Comparison of ENCODE assay signal across 22 cellular contexts in the genomic region with DNA sequence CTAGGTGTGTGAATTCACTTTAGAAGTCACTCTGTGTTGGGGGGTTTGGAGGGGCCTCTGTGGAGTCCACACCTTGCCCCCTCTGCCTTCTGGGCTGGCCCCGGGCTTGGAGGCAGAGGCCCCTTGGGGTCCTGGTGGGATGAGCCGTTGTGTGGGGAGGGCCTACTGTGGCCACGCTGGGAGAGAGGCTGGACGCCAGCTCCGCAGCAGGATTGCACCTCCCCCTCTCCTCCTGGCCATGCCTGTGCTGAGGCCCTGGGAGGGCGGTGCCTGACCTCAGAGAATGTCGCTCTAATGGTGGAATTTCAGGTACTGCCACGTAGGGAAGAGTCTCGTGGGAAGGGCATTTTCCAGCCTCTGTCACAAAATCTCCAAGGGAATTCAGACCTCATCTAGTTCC.
"Had no signal": no experiment of that assay in that cellular context is flagged by ENCODE, and none has a peak within 500 bp of the region (broad histone marks: within the 10 kb centered on the region; RNA-seq: fewer than 3 reads in every experiment).

No MANE protein-coding gene starts in this region.

- ATAC-seq: esophagus mucosa, gastroesophageal sphincter, left colon had no signal

- H3K9me3 ChIP-seq: gastroesophageal sphincter, heart right ventricle, right atrium auricular region, tibial nerve, vagina had no signal

- H3K4me3 ChIP-seq: gastroesophageal sphincter, heart right ventricle, right atrium auricular region, skin epidermis, tibial nerve, vagina had no signal

- H3K36me3 ChIP-seq: brain microvascular endothelial cell, right atrium auricular region had no signal

- DNase-seq: activated CD4-positive, alpha-beta T cell treated with anti-CD3 and anti-CD28 coated beads, Interleukin-2, amount 50 U/mL, for 1 hour; activated CD4-positive, CD25-positive, alpha-beta regulatory T cell treated with anti-CD3 and anti-CD28 coated beads, Interleukin-2, amount 50 U/mL, for 72 hours; activated CD8-positive, alpha-beta memory T cell treated with anti-CD3 and anti-CD28 coated beads for 24 hours; activated CD8-positive, alpha-beta memory T cell treated with anti-CD3 and anti-CD28 coated beads, Interleukin-2, amount 50 U/mL, for 48 hours; activated effector memory CD4-positive, alpha-beta T cell treated with Interleukin-2 at 50 U/mL for 16 hours; activated naive CD4-positive, alpha-beta T cell treated with anti-CD3 and anti-CD28 coated beads, Interleukin-2, amount 50 U/mL, for 16 hours; activated T-cell treated with anti-CD3 and anti-CD28 coated beads, Interleukin-2, amount 50 U/mL, for 48 hours; brain microvascular endothelial cell; cerebellar nuclear complex; effector CD4-positive, alpha-beta T cell; heart right ventricle; left colon; nephron progenitor cell; stimulated activated CD4-positive, alpha-beta T cell treated with anti-CD3 and anti-CD28 coated beads, Interleukin-15, amount 100 ng/mL, for 24 hours; stimulated activated CD4-positive, alpha-beta T cell treated with anti-CD3 and anti-CD28 coated beads, Interleukin-2, amount 100 ng/mL, for 48 hours had no signal

- H3K27me3 ChIP-seq: brain microvascular endothelial cell, gastroesophageal sphincter, right atrium auricular region, tibial nerve, vagina had no signal

- FAIRE-seq: islet of Langerhans had no signal

- H3K4me1 ChIP-seq: right atrium auricular region, vagina had no signal

- H3K27ac ChIP-seq: brain microvascular endothelial cell, heart right ventricle, skin epidermis, vagina had no signal
